Comparison of ENCODE assay signal across 1 cellular context in genomic region chr5:178204205-178205009, GRCh38.
TF ChIP-seq lines count a peak whose summit lies in the region.

HNRNPAB (plus strand) TSS chr5:178204533; CDS start chr5:178204838, 305 bp downstream.

TF ChIP-seq in K562, 482 proteins besides CTCF, POLR2A, EP300 and RAD21 (continued from another document and continues in another):
- TF ChIP-seq ZBTB43 (CRISPR knock-in tag; IDR thresholded peaks at IDR 0.05) (0 out of 2 replicates have a peak, but pooled peaks have one; percentile 14), ZNF707 (CRISPR knock-in tag; conservative IDR thresholded peaks at IDR 0.05) (no peak), ZNF449 (CRISPR knock-in tag; IDR thresholded peaks at IDR 0.05) (no peak), MYNN (IDR thresholded peaks at IDR 0.05) (no peak), MYNN (CRISPR knock-in tag; IDR thresholded peaks at IDR 0.05) (no peak), ZEB2 (IDR thresholded peaks at IDR 0.05) (no peak), RBM15 (IDR thresholded peaks at IDR 0.05; ENCODE audit: insufficient read depth, low read length) (0 out of 2 replicates have a peak, but pooled peaks have one; percentile 64), HMBOX1 (IDR thresholded peaks at IDR 0.05) (no peak), ZNF717 (CRISPR knock-in tag; IDR thresholded peaks at IDR 0.05) (no peak), ETV5 (CRISPR knock-in tag; IDR thresholded peaks at IDR 0.05; ENCODE audit: low read depth) (0 out of 2 replicates have a peak, but pooled peaks have one; percentile 26), SAFB2 (IDR thresholded peaks at IDR 0.05; ENCODE audit: borderline replicate concordance, low read depth, low read length, severe bottlenecking) (no peak), CTBP1 (IDR thresholded peaks at IDR 0.05; ENCODE audit: borderline replicate concordance) (peak; percentile 95), ZKSCAN3 (CRISPR knock-in tag; IDR thresholded peaks at IDR 0.05) (no peak), TAF7 (tag; IDR thresholded peaks at IDR 0.05) (peak; percentile 76), ZNF75A (CRISPR knock-in tag; IDR thresholded peaks at IDR 0.05) (no peak), RBFOX2 (IDR thresholded peaks at IDR 0.05; ENCODE audit: low read depth, low read length) (peak; percentile 98), NFIX (CRISPR knock-in tag; IDR thresholded peaks at IDR 0.05; ENCODE audit: low read depth) (no peak), FOXA3 (CRISPR knock-in tag; conservative IDR thresholded peaks at IDR 0.05 in 1 of 2, IDR thresholded peaks at IDR 0.05 in 1 of 2) (no peak), ILF3 (IDR thresholded peaks at IDR 0.05; ENCODE audit: borderline replicate concordance) (peak; percentile 34; the same call in 1 of the 2 replicates), ZKSCAN8 (CRISPR knock-in tag; IDR thresholded peaks at IDR 0.05) (no peak), E2F8 (IDR thresholded peaks at IDR 0.05; ENCODE audit: low read depth, partially characterized antibody) (peak; percentile 83), RFX7 (CRISPR knock-in tag; IDR thresholded peaks at IDR 0.05) (no peak), ZBTB12 (CRISPR knock-in tag; IDR thresholded peaks at IDR 0.05) (0 out of 2 replicates have a peak, but pooled peaks have one; percentile 32), ZNF444 (CRISPR knock-in tag; IDR thresholded peaks at IDR 0.05) (no peak), ZNF23 (CRISPR knock-in tag; IDR thresholded peaks at IDR 0.05) (0 out of 2 replicates have a peak, but pooled peaks have one; percentile 31), TRIM25 (IDR thresholded peaks at IDR 0.05; ENCODE audit: borderline replicate concordance) (no peak), SMARCB1 (IDR thresholded peaks at IDR 0.05; ENCODE audit: insufficient read length, low read depth) (no peak), ZNF274 (IDR thresholded peaks at IDR 0.05; ENCODE audit: borderline replicate concordance, low read depth, low read length) (no peak), GATA2 (CRISPR knock-in tag; IDR thresholded peaks at IDR 0.05) (no peak), ZFP1 (CRISPR knock-in tag; IDR thresholded peaks at IDR 0.05) (no peak), PHF20 (IDR thresholded peaks at IDR 0.05; ENCODE audit: partially characterized antibody) (peak; percentile 64), HSF4 (CRISPR knock-in tag; IDR thresholded peaks at IDR 0.05; ENCODE audit: borderline replicate concordance) (no peak), ERF (CRISPR knock-in tag; IDR thresholded peaks at IDR 0.05) (peak; percentile 94), ELF2 (CRISPR knock-in tag; IDR thresholded peaks at IDR 0.05) (no peak), NFXL1 (CRISPR knock-in tag; IDR thresholded peaks at IDR 0.05) (no peak), BRF1 (IDR thresholded peaks at IDR 0.05; ENCODE audit: borderline replicate concordance, extremely low read depth, insufficient read length) (no peak), CHD4 (IDR thresholded peaks at IDR 0.05; ENCODE audit: insufficient read depth, insufficient replicate concordance, low read depth, low read length, poor library complexity, severe bottlenecking) (no peak), ELF4 (CRISPR knock-in tag; IDR thresholded peaks at IDR 0.05) (no peak), LEF1 (IDR thresholded peaks at IDR 0.05) (no peak), CHD1 (IDR thresholded peaks at IDR 0.05; ENCODE audit: low read length) (peak; percentile 97), FOXP1 (CRISPR knock-in tag; IDR thresholded peaks at IDR 0.05) (no peak; the same call in 1 of the 2 replicates), BRD9 (IDR thresholded peaks at IDR 0.05; ENCODE audit: low read depth, partially characterized antibody) (no peak), ZC3H4 (CRISPR knock-in tag; IDR thresholded peaks at IDR 0.05; ENCODE audit: borderline replicate concordance) (no peak; the same call in 1 of the 2 replicates), ZFPM2 (CRISPR knock-in tag; IDR thresholded peaks at IDR 0.05) (peak; percentile 23; the same call in 1 of the 2 replicates), U2AF2 (optimal IDR thresholded peaks at IDR 0.05; ENCODE audit: low read depth, low read length) (no peak), ZNF165 (CRISPR knock-in tag; IDR thresholded peaks at IDR 0.05; ENCODE audit: borderline replicate concordance) (no peak), SMARCA5 (IDR thresholded peaks at IDR 0.05) (no peak), CSDE1 (IDR thresholded peaks at IDR 0.05) (peak in 1 of 2 experiments; percentile 73; a peak in 1 of 4 replicates), SIN3A (IDR thresholded peaks at IDR 0.05; ENCODE audit: borderline replicate concordance in 2 of 2, control insufficient read depth in 1 of 2, low read depth in 2 of 2, low read length in 2 of 2) (peak; percentile 86 to 94; a peak in 3 of 4 replicates), E2F6 (IDR thresholded peaks at IDR 0.05; ENCODE audit: borderline replicate concordance in 1 of 2, extremely low read depth in 1 of 2, insufficient read depth in 1 of 2, insufficient read length in 1 of 2, low read depth in 1 of 2, low read length in 1 of 2, poor library complexity in 1 of 2, severe bottlenecking in 1 of 2) (peak; percentile 69 to 77), ZBED1 (IDR thresholded peaks at IDR 0.05) (peak; percentile 86; the same call in 1 of the 2 replicates), ASH1L (IDR thresholded peaks at IDR 0.05; ENCODE audit: borderline replicate concordance, low read depth, partially characterized antibody) (peak; percentile 95), TAF15 (IDR thresholded peaks at IDR 0.05; ENCODE audit: low read depth, low read length) (no peak), RHOXF2B (CRISPR knock-in tag; conservative IDR thresholded peaks at IDR 0.05) (0 out of 2 replicates have a peak, but pooled peaks have one; percentile 42), NCOA6 (IDR thresholded peaks at IDR 0.05) (no peak), ZNF551 (CRISPR knock-in tag; IDR thresholded peaks at IDR 0.05) (no peak), SRSF1 (IDR thresholded peaks at IDR 0.05; ENCODE audit: low read depth, low read length) (peak; percentile 95), KLF10 (CRISPR knock-in tag; IDR thresholded peaks at IDR 0.05) (no peak), POU5F1 (IDR thresholded peaks at IDR 0.05; ENCODE audit: borderline replicate concordance, low read depth, low read length, partially characterized antibody) (no peak), ZNF436 (CRISPR knock-in tag; IDR thresholded peaks at IDR 0.05) (peak; percentile 69), MAX (CRISPR knock-in tag; IDR thresholded peaks at IDR 0.05) (peak; percentile 88), HEY1 (CRISPR knock-in tag; IDR thresholded peaks at IDR 0.05; ENCODE audit: borderline replicate concordance) (no peak)
